Comparison of ENCODE assay signal across 24 cellular contexts in genomic region chr17:70772761-70773160, GRCh38.
"Had no signal": no experiment of that assay in that cellular context is flagged by ENCODE, and none has a peak within 500 bp of the region (broad histone marks: within the 10 kb centered on the region; RNA-seq: fewer than 3 reads in every experiment).

No MANE protein-coding gene starts in this region.

- H3K36me3 Mint-ChIP-seq: immature natural killer cell; mesothelial cell of epicardium; naive thymus-derived CD4-positive, alpha-beta T cell had no signal

- H3K9me3 Mint-ChIP-seq: effector memory CD8-positive, alpha-beta T cell; mesothelial cell of epicardium; nephron; stimulated activated naive CD8-positive, alpha-beta T cell treated with anti-CD3 and anti-CD28 coated beads, Interleukin-15, amount 100 ng/mL, for 72 hours had no signal

- DNase-seq: dermis blood vessel endothelial cell; effector memory CD8-positive, alpha-beta T cell; hypothalamus; immature natural killer cell; islet precursor cell; mesenchymal stem cell; mucosa of descending colon; naive thymus-derived CD4-positive, alpha-beta T cell; right lobe of liver; stimulated activated CD4-positive, alpha-beta T cell treated with anti-CD3 and anti-CD28 coated beads, Interleukin-12 subunit alpha, Interleukin-12 subunit beta, amount 100 ng/mL, for 4 hours; stimulated activated CD4-positive, alpha-beta T cell treated with anti-CD3 and anti-CD28 coated beads, Interleukin-1b, Interleukin-23, amount 100 ng/mL, for 48 hours; stimulated activated CD4-positive, alpha-beta T cell treated with anti-CD3 and anti-CD28 coated beads, Interleukin-4, amount 100 ng/mL, for 1 hour; stimulated activated CD8-positive, alpha-beta memory T cell treated with anti-CD3 and anti-CD28 coated beads, Interleukin-4, amount 100 ng/mL, for 48 hours; stimulated activated naive CD4-positive, alpha-beta T cell; stimulated activated naive CD8-positive, alpha-beta T cell treated with anti-CD3 and anti-CD28 coated beads, Interleukin-15, amount 100 ng/mL, for 72 hours; transverse colon; upper lobe of right lung; uterus had no signal

- H3K4me1 Mint-ChIP-seq: immature natural killer cell; mesothelial cell of epicardium; naive thymus-derived CD4-positive, alpha-beta T cell; stimulated activated naive CD8-positive, alpha-beta T cell treated with anti-CD3 and anti-CD28 coated beads, Interleukin-15, amount 100 ng/mL, for 72 hours had no signal

- H3K4me3 Mint-ChIP-seq: effector memory CD8-positive, alpha-beta T cell; immature natural killer cell; mesothelial cell of epicardium; naive thymus-derived CD4-positive, alpha-beta T cell; nephron; neural progenitor cell; stimulated activated naive CD8-positive, alpha-beta T cell treated with anti-CD3 and anti-CD28 coated beads, Interleukin-15, amount 100 ng/mL, for 72 hours had no signal

- H3K27me3 ChIP-seq: neural progenitor cell, right lobe of liver, suprapubic skin, transverse colon, upper lobe of right lung had no signal

- H3K27me3 Mint-ChIP-seq: effector memory CD8-positive, alpha-beta T cell; stimulated activated naive CD8-positive, alpha-beta T cell treated with anti-CD3 and anti-CD28 coated beads, Interleukin-15, amount 100 ng/mL, for 72 hours had no signal

- ATAC-seq: effector memory CD8-positive, alpha-beta T cell; left lobe of liver; mucosa of descending colon; naive thymus-derived CD4-positive, alpha-beta T cell; right lobe of liver; stimulated activated naive CD8-positive, alpha-beta T cell treated with anti-CD3 and anti-CD28 coated beads, Interleukin-15, amount 100 ng/mL, for 72 hours; upper lobe of right lung had no signal

- H3K27ac ChIP-seq: coronary artery, neural progenitor cell, right lobe of liver, suprapubic skin, transverse colon, upper lobe of right lung, uterus had no signal

- H3K27ac Mint-ChIP-seq: effector memory CD8-positive, alpha-beta T cell; immature natural killer cell; mesothelial cell of epicardium; naive thymus-derived CD4-positive, alpha-beta T cell; neural progenitor cell; stimulated activated naive CD8-positive, alpha-beta T cell treated with anti-CD3 and anti-CD28 coated beads, Interleukin-15, amount 100 ng/mL, for 72 hours had no signal

- H3K9me3 ChIP-seq: mucosa of descending colon, right lobe of liver, suprapubic skin, transverse colon, upper lobe of right lung, uterus had no signal
